In the genomic region with DNA sequence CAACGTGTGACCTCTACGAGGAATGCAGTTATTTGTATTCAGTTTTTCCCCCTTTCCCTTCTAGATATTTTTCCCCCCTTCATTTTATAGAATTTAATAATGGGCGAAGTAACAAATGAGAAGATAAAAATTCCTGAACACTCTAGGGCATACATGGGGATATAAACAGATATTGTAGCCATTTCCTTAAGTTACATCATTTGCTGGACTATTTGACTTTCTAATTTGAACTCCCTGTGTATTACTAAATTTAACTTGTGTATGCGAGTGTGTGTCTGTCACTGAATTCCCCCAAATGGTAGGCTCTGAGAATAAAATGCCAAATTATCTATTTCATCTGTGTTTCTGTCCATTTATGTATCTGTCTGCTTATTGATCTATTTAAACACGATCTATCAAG, we compare ENCODE assay signal across 23 cellular contexts.
"Had no signal": no experiment of that assay in that cellular context is flagged by ENCODE, and none has a peak within 500 bp of the region (broad histone marks: within the 10 kb centered on the region; RNA-seq: fewer than 3 reads in every experiment).

No MANE protein-coding gene starts in this region.

- H3K27me3 ChIP-seq: body of pancreas, vagina had no signal

- DNase-seq: activated CD4-positive, alpha-beta T cell treated with anti-CD3 and anti-CD28 coated beads for 36 hours; activated CD4-positive, alpha-beta T cell treated with anti-CD3 and anti-CD28 coated beads, Interleukin-2, amount 50 U/mL, for 4 hours; activated CD8-positive, alpha-beta memory T cell treated with anti-CD3 and anti-CD28 coated beads for 24 hours; activated CD8-positive, alpha-beta memory T cell treated with anti-CD3 and anti-CD28 coated beads, Interleukin-2, amount 50 U/mL, for 48 hours; activated naive CD4-positive, alpha-beta T cell treated with anti-CD3 and anti-CD28 coated beads for 36 hours; activated naive CD8-positive, alpha-beta T cell treated with anti-CD3 and anti-CD28 coated beads, Interleukin-2, amount 10 ng/mL, durations not matched to agents 7 days and 5 days; activated T-cell treated with anti-CD3 and anti-CD28 coated beads, Interleukin-2, amount 50 U/mL, for 4 hours; amygdala; body of pancreas; effector memory CD4-positive, alpha-beta T cell; head of caudate nucleus; left ventricle myocardium inferior; naive thymus-derived CD8-positive, alpha-beta T cell; nucleus accumbens; right cardiac atrium; stimulated activated CD4-positive, alpha-beta T cell treated with anti-CD3 and anti-CD28 coated beads, Interleukin-4, amount 100 ng/mL, for 24 hours; stimulated activated naive CD4-positive, alpha-beta T cell treated with Interleukin-2 at 50 U/mL for 16 hours; T-helper 9 cell had no signal

- H3K4me1 ChIP-seq: body of pancreas, left ventricle myocardium inferior, parathyroid adenoma, vagina had no signal

- H3K36me3 Mint-ChIP-seq: activated naive CD8-positive, alpha-beta T cell treated with anti-CD3 and anti-CD28 coated beads, Interleukin-2, amount 10 ng/mL, durations not matched to agents 7 days and 5 days; type B pancreatic cell had no signal

- H3K36me3 ChIP-seq: left ventricle myocardium inferior, thoracic aorta, vagina had no signal

- H3K27ac Mint-ChIP-seq: activated CD4-positive, alpha-beta T cell treated with anti-CD3 and anti-CD28 coated beads for 36 hours; activated naive CD4-positive, alpha-beta T cell treated with anti-CD3 and anti-CD28 coated beads for 36 hours; activated naive CD8-positive, alpha-beta T cell treated with anti-CD3 and anti-CD28 coated beads, Interleukin-2, amount 10 ng/mL, durations not matched to agents 7 days and 5 days; naive thymus-derived CD8-positive, alpha-beta T cell; type B pancreatic cell had no signal

- H3K9me3 Mint-ChIP-seq: type B pancreatic cell had no signal

- H3K79me2 ChIP-seq: parathyroid adenoma had no signal

- H3K4me3 ChIP-seq: body of pancreas, left ventricle myocardium inferior, thoracic aorta, vagina had no signal

- H3K4me3 Mint-ChIP-seq: activated CD4-positive, alpha-beta T cell treated with anti-CD3 and anti-CD28 coated beads for 36 hours; activated naive CD4-positive, alpha-beta T cell treated with anti-CD3 and anti-CD28 coated beads for 36 hours; activated naive CD8-positive, alpha-beta T cell treated with anti-CD3 and anti-CD28 coated beads, Interleukin-2, amount 10 ng/mL, durations not matched to agents 7 days and 5 days; activated T-cell treated with anti-CD3 and anti-CD28 coated beads, Interleukin-2, amount 50 U/mL, for 4 hours; naive thymus-derived CD8-positive, alpha-beta T cell; type B pancreatic cell had no signal

- H3K27ac ChIP-seq: body of pancreas, left ventricle myocardium inferior, parathyroid adenoma, thoracic aorta, vagina had no signal

- H3K9ac ChIP-seq: parathyroid adenoma had no signal

- ATAC-seq: activated CD4-positive, alpha-beta T cell treated with anti-CD3 and anti-CD28 coated beads for 36 hours; activated T-cell treated with anti-CD3 and anti-CD28 coated beads, Interleukin-2, amount 50 U/mL, for 4 hours; body of pancreas; esophagus mucosa; naive thymus-derived CD8-positive, alpha-beta T cell; right cardiac atrium had no signal

- H2AFZ ChIP-seq: parathyroid adenoma had no signal

- H3K9me3 ChIP-seq: thoracic aorta, vagina had no signal
